ENCODE assay signal across 8 cellular contexts in genomic region chr1:99481391-99481996, GRCh38.
A peak's percentile ranks its signal among the peaks of the same experiment; 100 is the strongest.
DNase-seq lines count a peak whose midpoint lies in the region; ATAC-seq and TF ChIP-seq lines count a peak whose summit lies in the region.

No MANE protein-coding gene starts in this region.

- H3K4me1 Mint-ChIP-seq in WTC11: no peaks in the 10 kb centered on the region

- H3K9me3 ChIP-seq in AG04450 (ENCODE audit: control insufficient read depth, insufficient read depth, low read length) (no peaks in the 10 kb centered on the region), ovary (no peaks in the 10 kb centered on the region)

- H3K4me1 ChIP-seq in ovary (ENCODE audit: insufficient read depth): no peaks in the 10 kb centered on the region

- POLR2A ChIA-PET in AG04450 (lab: Yijun Ruan, JAX) (no interaction called here), WTC11 (lab: Charles Lee) (no interaction called here)

- TF ChIP-seq CTCF in AG04450 (IDR thresholded peaks at IDR 0.05; ENCODE audit: low read depth, low read length) (peak; percentile 79), GM06990 (IDR thresholded peaks at IDR 0.05; ENCODE audit: insufficient read depth, low read length, poor library complexity, severe bottlenecking) (peak; percentile 69), WTC11 (IDR thresholded peaks at IDR 0.05) (peak; percentile 54), ovary (IDR thresholded peaks at IDR 0.05) (peak; percentile 20 to 49 (median 37))

- H3K9me3 Mint-ChIP-seq in WTC11: peaks cover 16% of the 10 kb centered on the region

- DNase-seq in AG04450 (ENCODE audit: low read depth, low spot score) (no peak), GM06990 (ENCODE audit: extremely low read depth, insufficient read length) (peak; percentile 11), NCI-H2171 (lab: John Stamatoyannopoulos, UW) (peak; percentile 48), WTC11 (ENCODE audit: low spot score) (peak; percentile 25), foreskin melanocyte (peak; percentile 51), ovary (peak in 1 of 5 donors; percentile 34)
- no peak for DNase-seq in NK-92 treated with Interleukin-12 subunit alpha and Interleukin-12 subunit beta, amount 100 ng/mL, for 24 hours (lab: John Stamatoyannopoulos, UW)

- intact Hi-C loops in ovary (cut with DNase I): no loop called here

- H3K36me3 ChIP-seq in GM06990 (ENCODE audit: control insufficient read depth, insufficient read depth, low read length): no peaks in the 10 kb centered on the region
- H3K36me3 ChIP-seq in ovary: no peaks in the 10 kb centered on the region

- H3K4me3 Mint-ChIP-seq in WTC11: no peak overlapping the region

- H3K4me3 ChIP-seq in AG04450 (ENCODE audit: low read depth, low read length) (no peak overlapping the region), GM06990 (replicated peaks; ENCODE audit: low read depth, low read length) (no peak overlapping the region), ovary (no peak overlapping the region)

- H3K27ac Mint-ChIP-seq in WTC11: no peak overlapping the region

- ATAC-seq in HG02852 (IDR thresholded peaks at IDR 0.05; ENCODE audit: unreplicated experiment) (peak; percentile 68), WTC11 (peak; percentile 55)

- CTCF ChIA-PET in AG04450 (lab: Charles Lee): interaction anchor here (0.6 to 6.7 kb wide), 52 partner anchors 8 to 732 kb away, joined by 3 to 137 read pairs (median 4); no protein-coding TSS in a partner anchor
- CTCF ChIA-PET in WTC11 (lab: Charles Lee): interaction anchor here (0.8 to 1.6 kb wide), 5 partner anchors 8 to 301 kb away, joined by 3 to 10 read pairs (median 4); no protein-coding TSS in a partner anchor

- peaks cover 4% of the 10 kb centered on the region for H3K36me3 Mint-ChIP-seq in WTC11

- no peaks in the 10 kb centered on the region for H3K27me3 Mint-ChIP-seq in WTC11 (ENCODE audit: low read depth)

- no peak overlapping the region for H3K27ac ChIP-seq in AG04450 (ENCODE audit: low read depth, low read length)
- no peak overlapping the region for H3K27ac ChIP-seq in ovary

- no peak for TF ChIP-seq EP300 in ovary (IDR thresholded peaks at IDR 0.05)

- H3K27me3 ChIP-seq in AG04450 (ENCODE audit: control insufficient read depth, insufficient read depth, low read length) (no peaks in the 10 kb centered on the region), GM06990 (replicated peaks; ENCODE audit: control insufficient read depth, insufficient read depth, low read length) (no peaks in the 10 kb centered on the region), ovary (no peaks in the 10 kb centered on the region)

- TF ChIP-seq POLR2A in ovary (IDR thresholded peaks at IDR 0.05): no peak

TF ChIP-seq in WTC11, 78 proteins besides CTCF, POLR2A, EP300 and RAD21 (continues in another document):
- TF ChIP-seq NFATC4 (CRISPR knock-in tag; IDR thresholded peaks at IDR 0.05): no peak
- TF ChIP-seq USF1 (CRISPR knock-in tag; IDR thresholded peaks at IDR 0.05): no peak
- TF ChIP-seq NR3C1 (CRISPR knock-in tag; conservative IDR thresholded peaks at IDR 0.05; ENCODE audit: low read depth): no peak
- no peak for TF ChIP-seq ATF3 (CRISPR knock-in tag; conservative IDR thresholded peaks at IDR 0.05)
- no peak for TF ChIP-seq ZNF532 (CRISPR knock-in tag; IDR thresholded peaks at IDR 0.05; ENCODE audit: borderline replicate concordance)
- TF ChIP-seq OVOL2 (CRISPR knock-in tag; IDR thresholded peaks at IDR 0.05; ENCODE audit: borderline replicate concordance): no peak
- TF ChIP-seq ZNF671 (CRISPR knock-in tag; IDR thresholded peaks at IDR 0.05): no peak
- no peak for TF ChIP-seq GABPB1 (CRISPR knock-in tag; IDR thresholded peaks at IDR 0.05)
- no peak for TF ChIP-seq ESRRA (CRISPR knock-in tag; IDR thresholded peaks at IDR 0.05; ENCODE audit: borderline replicate concordance)
- TF ChIP-seq MYBL2 (CRISPR knock-in tag; IDR thresholded peaks at IDR 0.05): no peak
- TF ChIP-seq NFE2L1 (CRISPR knock-in tag; IDR thresholded peaks at IDR 0.05): no peak
- TF ChIP-seq MXD4 (CRISPR knock-in tag; IDR thresholded peaks at IDR 0.05; ENCODE audit: borderline replicate concordance): no peak
- TF ChIP-seq CDX4 (CRISPR knock-in tag; IDR thresholded peaks at IDR 0.05; ENCODE audit: borderline replicate concordance): no peak
- no peak for TF ChIP-seq ZNF263 (CRISPR knock-in tag; IDR thresholded peaks at IDR 0.05; ENCODE audit: low read depth)
- TF ChIP-seq ZNF281 (CRISPR knock-in tag; IDR thresholded peaks at IDR 0.05): no peak

Comparison
In these comparisons a context has a peak if more than half of its experiments do, and no peak if none do; other contexts are left out.
1. DNase-seq: peak in GM06990 (single experiment), NCI-H2171 (single experiment), WTC11 (single experiment) and foreskin melanocyte (single experiment); none in AG04450 (single experiment) and NK-92 treated with Interleukin-12 subunit alpha and Interleukin-12 subunit beta, amount 100 ng/mL, for 24 hours (single experiment).
2. Peak in every context shown above with its lines, with median percentiles within 50 percentile points of each other: CTCF ChIP-seq.